In the genomic region with DNA sequence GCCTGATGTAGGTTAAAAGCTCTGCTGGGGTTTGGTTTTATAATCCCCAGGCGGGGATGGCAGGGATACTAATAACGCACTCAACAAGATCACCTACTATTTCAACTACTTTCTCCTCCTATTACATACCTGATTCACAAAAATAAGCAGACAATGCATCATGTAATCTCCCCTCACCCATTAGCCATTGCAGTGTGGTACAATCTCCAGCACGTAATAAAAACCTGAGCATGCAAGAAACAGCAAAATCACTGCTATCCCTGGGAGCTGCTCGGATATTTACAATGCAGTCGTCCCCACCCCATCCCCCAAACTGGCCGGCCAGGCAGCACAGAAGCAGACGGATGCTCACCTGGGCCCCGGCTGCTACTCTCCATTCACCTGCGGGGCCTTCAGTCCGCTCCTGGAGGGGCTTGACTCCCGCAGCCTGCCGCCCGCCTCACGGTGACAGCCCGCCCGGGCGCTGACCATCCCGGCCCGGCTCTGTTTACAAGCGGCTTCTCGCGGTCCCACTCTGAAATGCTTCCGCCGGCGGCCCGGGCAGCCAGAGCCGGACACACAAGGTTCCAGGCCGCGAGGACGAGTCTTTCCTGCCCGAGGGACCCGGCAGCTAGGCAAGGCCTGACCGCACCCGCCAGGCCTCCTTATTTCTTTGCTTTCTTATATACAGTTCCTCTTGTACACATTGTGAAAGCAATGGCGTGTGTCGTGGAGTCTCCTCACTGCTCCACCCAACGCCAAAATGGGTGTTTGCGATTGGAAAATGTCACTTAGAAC, we compare ENCODE assay signal across 8 cellular contexts. TPM values are rescaled to one million over a fixed set of nuclear protein-coding genes. Genes with fewer than 3 reads are reported as not detected.
DNase-seq lines count a peak whose midpoint lies in the region; ATAC-seq and TF ChIP-seq lines count a peak whose summit lies in the region.

A gene with protein sequence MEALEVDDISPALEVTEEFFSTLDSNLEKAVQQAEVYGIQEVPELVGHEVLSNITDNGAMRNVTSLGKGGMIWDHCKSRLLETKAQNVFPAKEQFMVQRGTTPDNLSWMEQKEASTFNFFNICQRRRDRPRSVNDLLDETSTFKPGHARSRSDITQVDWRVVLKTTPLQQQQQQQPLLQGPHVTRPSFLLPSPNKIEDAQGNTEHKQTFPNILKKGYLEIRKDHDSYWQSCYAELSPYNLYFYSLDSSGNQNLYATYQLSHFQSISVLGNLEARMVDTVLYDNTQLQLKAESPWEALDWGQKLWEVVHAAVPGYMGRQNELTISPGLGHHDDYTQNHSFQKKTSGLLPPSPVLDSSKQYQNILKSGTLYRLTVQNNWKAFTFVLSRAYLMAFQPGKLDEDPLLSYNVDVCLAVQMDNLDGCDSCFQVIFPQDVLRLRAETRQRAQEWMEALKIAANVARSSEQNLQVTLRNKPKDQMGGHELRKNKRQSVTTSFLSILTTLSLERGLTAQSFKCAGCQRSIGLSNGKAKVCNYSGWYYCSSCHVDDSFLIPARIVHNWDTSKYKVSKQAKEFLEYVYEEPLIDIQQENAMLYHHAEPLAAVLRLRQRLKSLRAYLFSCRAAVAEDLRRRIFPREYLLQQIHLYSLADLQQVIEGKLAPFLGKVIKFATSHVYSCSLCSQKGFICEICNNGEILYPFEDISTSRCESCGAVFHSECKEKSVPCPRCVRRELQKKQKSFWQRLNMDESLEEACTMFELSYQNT (minus strand): TSS at position 491 of the 777 bp plus-strand sequence. CDS start 23,888 bp downstream, outside the sequence.

- H3K36me3 ChIP-seq in GM06990 (ENCODE audit: control insufficient read depth, insufficient read depth, low read length) (no peaks in the 10 kb centered on the region), HAP-1 (replicated peaks) (no peaks in the 10 kb centered on the region), MM.1S (replicated peaks; ENCODE audit: insufficient read depth, low read length) (no peaks in the 10 kb centered on the region), SU-DHL-6 (ENCODE audit: low read length) (no peaks in the 10 kb centered on the region)

- peak; percentile 89 for ATAC-seq in activated naive CD8-positive, alpha-beta T cell treated with anti-CD3 and anti-CD28 coated beads, Interleukin-2, amount 50 U/mL, for 24 hours

- H3K4me3 ChIP-seq in GM06990 (replicated peaks; ENCODE audit: low read depth, low read length) (peak within 1 kb of the TSS; percentile 75), HAP-1 (peak within 1 kb of the TSS; percentile 68), MM.1S (ENCODE audit: low read length) (peak within 1 kb of the TSS; percentile 82), SU-DHL-6 (ENCODE audit: insufficient read depth, low read length, poor library complexity, severe bottlenecking) (peak within 1 kb of the TSS; percentile 88)

- DNase-seq in GM06990 (ENCODE audit: extremely low read depth, insufficient read length) = peak; percentile 89
- peak; percentile 69 to 90 for DNase-seq in HAP-1 (ENCODE audit: low spot score in 2 of 2)
- peak; percentile 84 for DNase-seq in MM.1S
- DNase-seq in activated naive CD8-positive, alpha-beta T cell treated with anti-CD3 and anti-CD28 coated beads, Interleukin-2, amount 50 U/mL, for 24 hours = peak; percentile 86
- DNase-seq in cardiac septum (ENCODE audit: low spot score) = peak; percentile 93
- DNase-seq in posterior cingulate gyrus = peak; percentile 83 to 98 (median 90)
- peak; percentile 92 for DNase-seq in type B pancreatic cell (ENCODE audit: extremely low spot score, unreplicated experiment)

- H3K27me3 ChIP-seq in GM06990 (replicated peaks; ENCODE audit: control insufficient read depth, insufficient read depth, low read length) (no peaks in the 10 kb centered on the region), HAP-1 (ENCODE audit: low read depth) (no peaks in the 10 kb centered on the region), MM.1S (replicated peaks; ENCODE audit: insufficient read depth, low read length) (no peaks in the 10 kb centered on the region), SU-DHL-6 (ENCODE audit: low read length) (no peaks in the 10 kb centered on the region)

- peak within 1 kb of the TSS; percentile 97 for H3K4me3 Mint-ChIP-seq in activated naive CD8-positive, alpha-beta T cell treated with anti-CD3 and anti-CD28 coated beads, Interleukin-2, amount 50 U/mL, for 24 hours
- H3K4me3 Mint-ChIP-seq in type B pancreatic cell = peak within 1 kb of the TSS; percentile 91

- H3K9me3 ChIP-seq in HAP-1 = no peaks in the 10 kb centered on the region
- no peaks in the 10 kb centered on the region for H3K9me3 ChIP-seq in MM.1S (replicated peaks; ENCODE audit: insufficient read depth, low read length)
- H3K9me3 ChIP-seq in SU-DHL-6 (ENCODE audit: insufficient read depth, low read length) = no peaks in the 10 kb centered on the region

- H3K27ac ChIP-seq in MM.1S (ENCODE audit: low read length) (peak within 1 kb of the TSS; percentile 64; the same call in 1 of the 2 replicates), SU-DHL-6 (ENCODE audit: low read depth, low read length) (peak within 1 kb of the TSS; percentile 31; the same call in 1 of the 2 replicates)

- in situ Hi-C loops in HAP-1 (cut with MboI; ENCODE audit: low sequenced_read_pairs) = no loop called here

- intact Hi-C loops in cardiac septum (cut with DNase I) = loop anchor here (5.0 kb wide), 1 partner anchor 258 kb away; a partner anchor contains a TSS
- intact Hi-C loops in posterior cingulate gyrus (cut with DNase I) = no loop called here

- H3K9me2 ChIP-seq in MM.1S (replicated peaks; ENCODE audit: insufficient read depth, low read length) (no peaks in the 10 kb centered on the region), SU-DHL-6 (replicated peaks; ENCODE audit: insufficient read depth, low read length) (no peaks in the 10 kb centered on the region)

- no peaks in the 10 kb centered on the region for H4K20me1 ChIP-seq in MM.1S (ENCODE audit: insufficient read depth, low read length)
- no peaks in the 10 kb centered on the region for H4K20me1 ChIP-seq in SU-DHL-6 (ENCODE audit: low read depth, low read length)

- peaks cover 21% of the 10 kb centered on the region for H3K4me1 Mint-ChIP-seq in activated naive CD8-positive, alpha-beta T cell treated with anti-CD3 and anti-CD28 coated beads, Interleukin-2, amount 50 U/mL, for 24 hours
- H3K4me1 Mint-ChIP-seq in type B pancreatic cell (ENCODE audit: unreplicated experiment) = no peaks in the 10 kb centered on the region

- H3K4me2 ChIP-seq in MM.1S (ENCODE audit: low read depth, low read length) = peak within 1 kb of the TSS; percentile 94
- H3K4me2 ChIP-seq in SU-DHL-6 (ENCODE audit: low read depth, low read length, poor library complexity, severe bottlenecking) = peak within 1 kb of the TSS; percentile 79

- H2AFZ ChIP-seq in MM.1S (ENCODE audit: low read length) (peak within 1 kb of the TSS; percentile 99), SU-DHL-6 (ENCODE audit: low read depth, low read length, severe bottlenecking) (peak within 1 kb of the TSS; percentile 99)

- H3F3A ChIP-seq in MM.1S (ENCODE audit: insufficient read depth, low read length) (no peaks in the 10 kb centered on the region), SU-DHL-6 (ENCODE audit: insufficient read depth) (no peaks in the 10 kb centered on the region)

- H3K9me3 Mint-ChIP-seq in activated naive CD8-positive, alpha-beta T cell treated with anti-CD3 and anti-CD28 coated beads, Interleukin-2, amount 50 U/mL, for 24 hours = no peaks in the 10 kb centered on the region
- no peaks in the 10 kb centered on the region for H3K9me3 Mint-ChIP-seq in type B pancreatic cell

- H3K79me2 ChIP-seq in MM.1S (ENCODE audit: low read length) = peaks cover 20% of the 10 kb centered on the region
- peaks cover 7% of the 10 kb centered on the region; the same call in 1 of the 2 replicates for H3K79me2 ChIP-seq in SU-DHL-6 (ENCODE audit: insufficient read depth, low read length)

- H3K4me1 ChIP-seq in HAP-1 = peaks cover 3% of the 10 kb centered on the region
- peaks cover 5% of the 10 kb centered on the region; the same call in 1 of the 2 replicates for H3K4me1 ChIP-seq in MM.1S (ENCODE audit: low read length)

- no peaks in the 10 kb centered on the region for H3K27me3 Mint-ChIP-seq in activated naive CD8-positive, alpha-beta T cell treated with anti-CD3 and anti-CD28 coated beads, Interleukin-2, amount 50 U/mL, for 24 hours
- no peaks in the 10 kb centered on the region for H3K27me3 Mint-ChIP-seq in type B pancreatic cell

- no peaks in the 10 kb centered on the region for H3K36me3 Mint-ChIP-seq in activated naive CD8-positive, alpha-beta T cell treated with anti-CD3 and anti-CD28 coated beads, Interleukin-2, amount 50 U/mL, for 24 hours (ENCODE audit: low read depth)
- H3K36me3 Mint-ChIP-seq in type B pancreatic cell = no peaks in the 10 kb centered on the region

- TF ChIP-seq CTCF in GM06990 (IDR thresholded peaks at IDR 0.05; ENCODE audit: insufficient read depth, low read length, poor library complexity, severe bottlenecking) (no peak), MM.1S (IDR thresholded peaks at IDR 0.05; ENCODE audit: low read length) (no peak), SU-DHL-6 (IDR thresholded peaks at IDR 0.05; ENCODE audit: insufficient read depth, low read length, poor library complexity, severe bottlenecking) (no peak), type B pancreatic cell (conservative IDR thresholded peaks at IDR 0.05) (no peak)

- H3K27ac Mint-ChIP-seq in activated naive CD8-positive, alpha-beta T cell treated with anti-CD3 and anti-CD28 coated beads, Interleukin-2, amount 50 U/mL, for 24 hours = peak within 1 kb of the TSS; percentile 93
- H3K27ac Mint-ChIP-seq in type B pancreatic cell = peak within 1 kb of the TSS; percentile 77

- peak within 1 kb of the TSS; percentile 77 for H3K9ac ChIP-seq in MM.1S (ENCODE audit: low read length)
- H3K9ac ChIP-seq in SU-DHL-6 (ENCODE audit: low read length) = peak within 1 kb of the TSS; percentile 75

RNA-seq across cellular contexts. Expression of the gene that starts here (rescaled TPM):
- total RNA-seq in cardiac septum = 12.0 TPM
- 10.7 and 12.1 TPM in 2 replicates for total RNA-seq in type B pancreatic cell (ENCODE audit: low replicate concordance)

Comparison
In these comparisons a context has a peak if more than half of its experiments do, and no peak if none do; other contexts are left out.
1. Peak in every context shown above with its lines: DNase-seq, ATAC-seq, H3K4me3 ChIP-seq and H3K27ac ChIP-seq.